In genomic region chr7:99123571-99124033, GRCh38 we compare ENCODE assay signal across 12 cellular contexts. TPM values are rescaled to one million over a fixed set of nuclear protein-coding genes. Genes with fewer than 3 reads are reported as not detected.
DNase-seq lines count a peak whose midpoint lies in the region; TF ChIP-seq lines count a peak whose summit lies in the region.
"Had no signal": no experiment of that assay in that cellular context is flagged by ENCODE, and none has a peak within 500 bp of the region (broad histone marks: within the 10 kb centered on the region; RNA-seq: fewer than 3 reads in every experiment).

No MANE protein-coding gene starts in this region.

- H3K27ac ChIP-seq in epithelial cell of prostate (peak overlapping the region; percentile 77), osteoblast (ENCODE audit: low read depth, low read length) (peak overlapping the region; percentile 84)

- H3K36me3 ChIP-seq in osteoblast (ENCODE audit: insufficient read depth, low read length), result peaks cover 7% of the 10 kb centered on the region

- peak overlapping the region; percentile 12 for H3K4me2 ChIP-seq in osteoblast (ENCODE audit: insufficient read depth, low read length)

- H2AFZ ChIP-seq in osteoblast (ENCODE audit: low read length), result no peak overlapping the region

- no peaks in the 10 kb centered on the region for H3K9me3 ChIP-seq in osteoblast (ENCODE audit: low read depth, low read length)

- H4K20me1 ChIP-seq in osteoblast (ENCODE audit: insufficient read depth, low read length), result peaks cover 44% of the 10 kb centered on the region

- peaks cover 62% of the 10 kb centered on the region for H3K4me1 ChIP-seq in osteoblast (ENCODE audit: insufficient read depth, low read length)

- TF ChIP-seq CTCF in osteoblast (IDR thresholded peaks at IDR 0.05; ENCODE audit: extremely low read depth, low read depth, low read length), result no peak

- H3K79me2 ChIP-seq in osteoblast (ENCODE audit: insufficient read depth, low read length), result peaks cover 92% of the 10 kb centered on the region

- H3K4me3 ChIP-seq in osteoblast (ENCODE audit: insufficient read depth, low read length), result no peak overlapping the region

- DNase-seq in CD1c-positive myeloid dendritic cell (ENCODE audit: extremely low spot score), result peak; percentile 23
- peak; percentile 43 for DNase-seq in NOMO-1 treated with dmso at 0.1 percent for 144 hours (lab: John Stamatoyannopoulos, UW; ENCODE audit: unreplicated experiment)
- no peak for DNase-seq in epithelial cell of prostate (ENCODE audit: low read depth, low spot score)
- DNase-seq in osteoblast (ENCODE audit: insufficient read length, low spot score, missing footprints), result peak; percentile 43
- no peak for DNase-seq in kidney glomerular epithelial cell (lab: John Stamatoyannopoulos, UW)
- DNase-seq in activated CD4-positive, CD25-positive, alpha-beta regulatory T cell (lab: John Stamatoyannopoulos, UW), result no peak
- DNase-seq in DMS114 treated with DMSO at 0.1 percent for 48 hours (lab: John Stamatoyannopoulos, UW; ENCODE audit: unreplicated experiment), result no peak
- no peak for DNase-seq in RPMI8226
- DNase-seq: activated naive CD4-positive, alpha-beta T cell treated with anti-CD3 and anti-CD28 coated beads, Interleukin-2, amount 50 U/mL, for 16 hours; COR-L47; left colon; NCI-H2029 had no signal

- no peaks in the 10 kb centered on the region for H3K27me3 ChIP-seq in osteoblast (ENCODE audit: insufficient read depth, low read length)

RNA-seq across cellular contexts. Expression of gene SMURF1, which starts 20.3 kb away (rescaled TPM):
- total RNA-seq in osteoblast, result 20.6 and 23.5 TPM in 2 replicates

Comparison
In these comparisons a context has a peak if more than half of its experiments do, and no peak if none do; other contexts are left out.
1. DNase-seq: peak in CD1c-positive myeloid dendritic cell (single experiment), NOMO-1 treated with dmso at 0.1 percent for 144 hours (single experiment) and osteoblast (single experiment); none in epithelial cell of prostate (single experiment), kidney glomerular epithelial cell (single experiment), activated CD4-positive, CD25-positive, alpha-beta regulatory T cell (0 of 4), DMS114 treated with DMSO at 0.1 percent for 48 hours (single experiment) and RPMI8226 (single experiment).